In genomic region chr21:26131053-26131452, GRCh38 we compare ENCODE assay signal across 6 cellular contexts. TPM values are rescaled to one million over a fixed set of nuclear protein-coding genes. Genes with fewer than 3 reads are reported as not detected.
A peak's percentile ranks its signal among the peaks of the same experiment; 100 is the strongest.
DNase-seq lines count a peak whose midpoint lies in the region; ATAC-seq, FAIRE-seq and TF ChIP-seq lines count a peak whose summit lies in the region.
"Not testable (repeated sequence)": the region's sequence is repeated elsewhere in the genome, so short reads cannot be mapped to it uniquely, and the experiment has no call there.

No MANE protein-coding gene starts in this region.

- not testable (repeated sequence) for H3K36me3 Mint-ChIP-seq in MCF 10A (ENCODE audit: insufficient read depth, unreplicated experiment)

- CTCF ChIA-PET in MCF 10A (lab: Yijun Ruan, JAX): interaction anchor here (2.1 kb wide), 1 partner anchor 37 kb away, joined by 10 read pairs; no protein-coding TSS in a partner anchor

- not testable (repeated sequence) for H3K9ac ChIP-seq in BLaER1; keratinocyte (ENCODE audit: control insufficient read depth, extremely low read depth, insufficient read depth, low read length); smooth muscle cell (ENCODE audit: low read depth)

- H3K9me3 Mint-ChIP-seq in MCF 10A (ENCODE audit: unreplicated experiment): not testable (repeated sequence)

- not testable (repeated sequence) for H3K4me3 Mint-ChIP-seq in MCF 10A (ENCODE audit: unreplicated experiment)

- BruUV-seq in MCF 10A (replicated peaks; lab: Mats Ljungman, UMichigan): not testable (repeated sequence)

- H4K20me1 ChIP-seq in BLaER1: peaks cover 100% of the 10 kb centered on the region
- peaks cover 36% of the 10 kb centered on the region for H4K20me1 ChIP-seq in keratinocyte (ENCODE audit: control insufficient read depth, extremely low read depth, insufficient read depth, low read length)
- peaks cover 91% of the 10 kb centered on the region for H4K20me1 ChIP-seq in smooth muscle cell (ENCODE audit: low read depth)

- H3K36me3 ChIP-seq in BLaER1 (peaks cover 45% of the 10 kb centered on the region), RWPE2 (ENCODE audit: low read depth) (peaks cover 25% of the 10 kb centered on the region)
- not testable (repeated sequence) for H3K36me3 ChIP-seq in keratinocyte (ENCODE audit: control insufficient read depth in 2 of 2, extremely low read depth in 1 of 2, insufficient read depth in 2 of 2, low read length in 2 of 2); smooth muscle cell (ENCODE audit: low read depth)

- peaks cover 15% of the 10 kb centered on the region for H3F3A ChIP-seq in smooth muscle cell (ENCODE audit: low read depth)

- dilution Hi-C loops in keratinocyte (cut with MboI; ENCODE audit: extremely low pct_ligation_motif_present, low sequenced_read_pairs): not testable (repeated sequence)

- peaks cover 20% of the 10 kb centered on the region for H3K4me1 ChIP-seq in BLaER1
- H3K4me1 ChIP-seq in RWPE2 (ENCODE audit: insufficient read depth, poor library complexity, severe bottlenecking): peaks cover 36% of the 10 kb centered on the region
- peaks cover 48% of the 10 kb centered on the region for H3K4me1 ChIP-seq in keratinocyte (ENCODE audit: control insufficient read depth, extremely low read depth, insufficient read depth, low read length)
- H3K4me1 ChIP-seq in smooth muscle cell (ENCODE audit: low read depth): peaks cover 23% of the 10 kb centered on the region

- H3K79me2 ChIP-seq in keratinocyte (ENCODE audit: control insufficient read depth, insufficient read depth, low read length) (peaks cover 91% of the 10 kb centered on the region), smooth muscle cell (ENCODE audit: low read depth) (peaks cover 85% of the 10 kb centered on the region)

- H3K4me2 ChIP-seq in BLaER1: peak overlapping the region; percentile 18; the same call in 1 of the 2 replicates
- H3K4me2 ChIP-seq in keratinocyte (ENCODE audit: control insufficient read depth, extremely low read depth, insufficient read depth, low read depth, low read length); smooth muscle cell: not testable (repeated sequence)

- not testable (repeated sequence) for H3K9me3 ChIP-seq in BLaER1; RWPE2 (ENCODE audit: severe bottlenecking); keratinocyte (ENCODE audit: control insufficient read depth, low read depth, low read length); smooth muscle cell (replicated peaks; ENCODE audit: low read depth)

- H3K4me3 ChIP-seq in BLaER1; RWPE2 (ENCODE audit: severe bottlenecking); keratinocyte (ENCODE audit: control insufficient read depth in 2 of 3, extremely low read depth in 1 of 3, insufficient read depth in 2 of 3, low read depth in 1 of 3, low read length in 3 of 3); smooth muscle cell: not testable (repeated sequence)

- intact Hi-C loops in MCF 10A (cut with micrococcal nuclease): not testable (repeated sequence)

- DNase-seq in RWPE2 (ENCODE audit: low spot score); MCF 10A (ENCODE audit: unreplicated experiment); epithelial cell of prostate (ENCODE audit: low read depth, low spot score); keratinocyte (ENCODE audit: low read depth, low spot score); smooth muscle cell (lab: John Stamatoyannopoulos, UW; ENCODE audit: unreplicated experiment): not testable (repeated sequence)

- H3K4me1 Mint-ChIP-seq in MCF 10A (ENCODE audit: insufficient read depth, unreplicated experiment): peaks cover 24% of the 10 kb centered on the region

- peak overlapping the region; percentile 16 for H3K27ac Mint-ChIP-seq in MCF 10A (ENCODE audit: low read depth, unreplicated experiment)

- H3K27me3 Mint-ChIP-seq in MCF 10A (ENCODE audit: insufficient read depth, unreplicated experiment): not testable (repeated sequence)

- 91% methylated on average over 14 of the region's 14 CpGs for WGBS in smooth muscle cell (ENCODE audit: low lambda C conversion rate)

- POLR2A ChIA-PET in MCF 10A (lab: Yijun Ruan, JAX): interaction anchor here (1.2 to 3.7 kb wide), 8 partner anchors 8 to 89 kb away, joined by 3 to 47 read pairs (median 4); partner anchors contain the start of gene APP

- H3K27ac ChIP-seq in BLaER1: not testable (repeated sequence)
- H3K27ac ChIP-seq in RWPE2 (ENCODE audit: poor library complexity, severe bottlenecking) (peak overlapping the region; percentile 27), epithelial cell of prostate (peak overlapping the region; percentile 19), keratinocyte (ENCODE audit: control insufficient read depth, insufficient read depth, low read length) (peak overlapping the region; percentile 10), smooth muscle cell (ENCODE audit: low read depth) (peak overlapping the region; percentile 86)

- TF ChIP-seq CTCF in RWPE2 (IDR thresholded peaks at IDR 0.05; ENCODE audit: poor library complexity, severe bottlenecking); MCF 10A (IDR thresholded peaks at IDR 0.05; ENCODE audit: unreplicated experiment); keratinocyte (optimal IDR thresholded peaks at IDR 0.05 in 1 of 3, IDR thresholded peaks at IDR 0.05 in 1 of 3, conservative IDR thresholded peaks at IDR 0.05 in 1 of 3; ENCODE audit: extremely low read depth in 1 of 3, insufficient read depth in 2 of 3, low read length in 3 of 3); smooth muscle cell (IDR thresholded peaks at IDR 0.05; ENCODE audit: borderline replicate concordance, insufficient read depth, poor library complexity, severe bottlenecking): not testable (repeated sequence)

- FAIRE-seq in keratinocyte (lab: Jason Lieb, UNC): not testable (repeated sequence)

- not testable (repeated sequence) for ATAC-seq in RWPE2 (ENCODE audit: low read depth)

- H2AFZ ChIP-seq in keratinocyte (ENCODE audit: control insufficient read depth, low read length); smooth muscle cell (ENCODE audit: low read depth): not testable (repeated sequence)

- not testable (repeated sequence) for H3K9me1 ChIP-seq in keratinocyte (ENCODE audit: control insufficient read depth, extremely low read depth, insufficient read depth, low read length)

- H3K27me3 ChIP-seq in BLaER1; RWPE2 (ENCODE audit: insufficient read depth, poor library complexity, severe bottlenecking); keratinocyte (ENCODE audit: control insufficient read depth, extremely low read depth, insufficient read depth, low read length); smooth muscle cell (ENCODE audit: low read depth): not testable (repeated sequence)

RNA-seq across cellular contexts. Expression of gene APP, which starts 39.5 kb away (rescaled TPM):
- total RNA-seq in MCF 10A (2022): 459 and 472 TPM in 2 replicates
- 1,015 to 1,448 TPM (median 1,185 TPM) in 3 replicates for polyA plus RNA-seq in keratinocyte
- 1,793 TPM for polyA plus RNA-seq in keratinocyte (2011; ENCODE audit: low read depth)
- 533 and 538 TPM in 2 replicates for polyA plus RNA-seq in keratinocyte (2011; cell fraction: cytosol; rRNA removed)
- polyA plus RNA-seq in keratinocyte (2011; cell fraction: nucleus; rRNA removed): 3,620 and 3,834 TPM in 2 replicates
- polyA plus RNA-seq in keratinocyte (2012; ENCODE audit: low replicate concordance): 892 and 931 TPM in 2 replicates
- 975 to 1,428 TPM (median 1,262 TPM) in 3 replicates for polyA minus RNA-seq in keratinocyte
- polyA minus RNA-seq in keratinocyte (2011; cell fraction: cytosol; rRNA and poly(A)+ RNA removed): 644 TPM
- 2,331 and 3,661 TPM in 2 replicates for polyA minus RNA-seq in keratinocyte (2011; cell fraction: nucleus; rRNA and poly(A)+ RNA removed)
- 431 and 459 TPM in 2 replicates for total RNA-seq in smooth muscle cell
- polyA plus RNA-seq in smooth muscle cell: 61.6 and 65.3 TPM in 2 replicates
